ENCODE assay signal across 1 cellular context in the genomic region with DNA sequence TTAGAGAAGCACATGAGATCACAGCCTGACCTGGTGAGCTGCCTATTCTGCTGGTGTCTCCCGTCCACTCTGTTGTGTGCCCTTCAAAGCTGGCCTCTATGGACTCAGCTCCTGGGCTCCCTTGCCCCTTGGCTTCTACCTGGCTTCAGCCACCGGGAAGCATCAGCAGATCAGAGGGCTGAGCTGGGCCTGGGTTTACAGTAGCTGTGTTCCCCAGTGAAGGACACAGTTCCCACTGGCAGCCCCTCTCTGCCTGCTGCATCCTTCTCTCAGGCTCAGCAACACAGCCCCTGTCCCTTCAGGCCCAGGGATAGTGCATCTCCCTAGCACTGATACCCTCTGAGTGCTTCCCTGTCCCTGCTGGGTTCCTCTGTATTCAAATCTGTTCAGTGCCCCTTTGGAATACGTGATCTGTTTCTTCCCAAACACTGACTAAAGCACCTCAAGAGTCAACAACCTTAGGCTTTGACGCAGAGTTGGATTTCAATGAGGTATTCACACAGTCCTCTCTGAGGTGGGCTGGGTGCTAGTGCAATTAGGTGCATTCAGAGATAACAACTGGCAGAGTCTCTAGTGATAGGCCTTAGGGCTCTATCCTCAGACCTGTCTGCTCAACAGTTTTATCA.
TF ChIP-seq lines count a peak whose summit lies in the region.

No MANE protein-coding gene starts in this region.

TF ChIP-seq in WTC11, 78 proteins besides CTCF, POLR2A, EP300 and RAD21 (continued from another document):
- TF ChIP-seq HMGA2 (CRISPR knock-in tag; IDR thresholded peaks at IDR 0.05) (no peak), SMAD3 (CRISPR knock-in tag; IDR thresholded peaks at IDR 0.05; ENCODE audit: borderline replicate concordance) (no peak)
- TF ChIP-seq, protein P1, sequence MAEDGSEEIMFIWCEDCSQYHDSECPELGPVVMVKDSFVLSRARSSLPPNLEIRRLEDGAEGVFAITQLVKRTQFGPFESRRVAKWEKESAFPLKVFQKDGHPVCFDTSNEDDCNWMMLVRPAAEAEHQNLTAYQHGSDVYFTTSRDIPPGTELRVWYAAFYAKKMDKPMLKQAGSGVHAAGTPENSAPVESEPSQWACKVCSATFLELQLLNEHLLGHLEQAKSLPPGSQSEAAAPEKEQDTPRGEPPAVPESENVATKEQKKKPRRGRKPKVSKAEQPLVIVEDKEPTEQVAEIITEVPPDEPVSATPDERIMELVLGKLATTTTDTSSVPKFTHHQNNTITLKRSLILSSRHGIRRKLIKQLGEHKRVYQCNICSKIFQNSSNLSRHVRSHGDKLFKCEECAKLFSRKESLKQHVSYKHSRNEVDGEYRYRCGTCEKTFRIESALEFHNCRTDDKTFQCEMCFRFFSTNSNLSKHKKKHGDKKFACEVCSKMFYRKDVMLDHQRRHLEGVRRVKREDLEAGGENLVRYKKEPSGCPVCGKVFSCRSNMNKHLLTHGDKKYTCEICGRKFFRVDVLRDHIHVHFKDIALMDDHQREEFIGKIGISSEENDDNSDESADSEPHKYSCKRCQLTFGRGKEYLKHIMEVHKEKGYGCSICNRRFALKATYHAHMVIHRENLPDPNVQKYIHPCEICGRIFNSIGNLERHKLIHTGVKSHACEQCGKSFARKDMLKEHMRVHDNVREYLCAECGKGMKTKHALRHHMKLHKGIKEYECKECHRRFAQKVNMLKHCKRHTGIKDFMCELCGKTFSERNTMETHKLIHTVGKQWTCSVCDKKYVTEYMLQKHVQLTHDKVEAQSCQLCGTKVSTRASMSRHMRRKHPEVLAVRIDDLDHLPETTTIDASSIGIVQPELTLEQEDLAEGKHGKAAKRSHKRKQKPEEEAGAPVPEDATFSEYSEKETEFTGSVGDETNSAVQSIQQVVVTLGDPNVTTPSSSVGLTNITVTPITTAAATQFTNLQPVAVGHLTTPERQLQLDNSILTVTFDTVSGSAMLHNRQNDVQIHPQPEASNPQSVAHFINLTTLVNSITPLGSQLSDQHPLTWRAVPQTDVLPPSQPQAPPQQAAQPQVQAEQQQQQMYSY (CRISPR knock-in tag; IDR thresholded peaks at IDR 0.05): no peak
